In the genomic region with DNA sequence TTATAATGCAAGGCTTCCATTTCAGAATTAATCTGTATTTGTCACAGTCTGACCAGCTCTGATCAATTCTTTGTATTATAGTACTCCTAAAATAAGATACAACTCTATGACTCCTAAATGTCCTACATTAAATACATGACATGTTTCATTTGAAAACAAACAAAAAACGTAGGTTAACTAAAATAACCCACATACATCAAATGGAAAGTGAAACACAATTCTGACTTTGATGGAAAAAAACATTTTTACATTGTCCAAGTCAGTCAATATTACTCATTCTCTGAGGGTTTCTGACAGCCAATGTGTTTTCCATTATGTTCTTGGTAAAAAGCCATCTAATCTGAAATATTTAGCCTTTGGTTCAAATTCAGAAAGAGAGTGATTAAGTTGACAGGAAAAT, we compare ENCODE assay signal across 15 cellular contexts. TPM values are rescaled to one million over a fixed set of nuclear protein-coding genes. Genes with fewer than 3 reads are reported as not detected.
A peak's percentile ranks its signal among the peaks of the same experiment; 100 is the strongest.
DNase-seq lines count a peak whose midpoint lies in the region; ATAC-seq and TF ChIP-seq lines count a peak whose summit lies in the region.
"Had no signal": no experiment of that assay in that cellular context is flagged by ENCODE, and none has a peak within 500 bp of the region (broad histone marks: within the 10 kb centered on the region; RNA-seq: fewer than 3 reads in every experiment).

No MANE protein-coding gene starts in this region.

- CTCF ChIA-PET in RWPE1 (lab: Yijun Ruan, JAX): interaction anchor here (0.7 kb wide), 2 partner anchors 103 to 130 kb away, joined by 4 read pairs; no protein-coding TSS in a partner anchor

- peak overlapping the region; percentile 63 for H3K27ac ChIP-seq in RWPE1
- H3K27ac ChIP-seq: breast epithelium, esophagus muscularis mucosa, ovary had no signal

- ATAC-seq in GM21723 (IDR thresholded peaks at IDR 0.05; ENCODE audit: unreplicated experiment): peak; percentile 62
- ATAC-seq in GM18505 (IDR thresholded peaks at IDR 0.05; ENCODE audit: unreplicated experiment): no peak
- ATAC-seq in HG02763 (IDR thresholded peaks at IDR 0.05; ENCODE audit: unreplicated experiment): no peak
- ATAC-seq: left colon had no signal

- peak; percentile 41 for DNase-seq in GM13976 (ENCODE audit: low spot score)
- no peak for DNase-seq in RWPE1 (ENCODE audit: low spot score)
- peak; percentile 23 to 28 (median 27) for DNase-seq in immature natural killer cell
- DNase-seq in GM13977 (ENCODE audit: low spot score): no peak
- no peak for DNase-seq in hypothalamus (lab: John Stamatoyannopoulos, UW)
- DNase-seq: activated CD4-positive, alpha-beta T cell treated with anti-CD3 and anti-CD28 coated beads, Interleukin-2, amount 50 U/mL, for 1 hour; left colon; ovary; Right ventricle myocardium superior; stimulated activated CD4-positive, alpha-beta T cell treated with anti-CD3 and anti-CD28 coated beads, Interleukin-4, amount 100 ng/mL, for 24 hours had no signal

- no peaks in the 10 kb centered on the region for H3K36me3 Mint-ChIP-seq in immature natural killer cell

- H3K4me1 Mint-ChIP-seq in immature natural killer cell: peaks cover 22 to 40% of the 10 kb centered on the region in 2 donors

- POLR2A ChIA-PET in RWPE1 (lab: Yijun Ruan, JAX; ENCODE audit: low non-redundant PET): no interaction called here

- in situ Hi-C loops in GM13976 (cut with MboI; ENCODE audit: low sequenced_read_pairs, unreplicated experiment): no loop called here
- in situ Hi-C loops in GM13977 (cut with MboI; ENCODE audit: low pct_unique_long_range_greater_than_20kb, low sequenced_read_pairs, unreplicated experiment): loop anchor here (10.0 kb wide), 1 partner anchor 180 kb away; a partner anchor contains a TSS

- TF ChIP-seq CTCF in GM13976 (IDR thresholded peaks at IDR 0.05; ENCODE audit: borderline replicate concordance, control extremely low read depth, extremely low read depth, insufficient read depth, missing control alignments): no peak
- TF ChIP-seq CTCF in RWPE1 (conservative IDR thresholded peaks at IDR 0.05; ENCODE audit: low read depth): no peak
- TF ChIP-seq CTCF in GM13977 (IDR thresholded peaks at IDR 0.05; ENCODE audit: extremely low read depth, insufficient read depth, missing control alignments): no peak

- TF ChIP-seq POLR2A in GM18505 (IDR thresholded peaks at IDR 0.05; ENCODE audit: borderline replicate concordance, extremely low read depth, insufficient read depth, insufficient read length): no peak

- no peaks in the 10 kb centered on the region for H3K9me3 Mint-ChIP-seq in immature natural killer cell

- H3K27ac Mint-ChIP-seq in immature natural killer cell: peak overlapping the region in 5 of 6 donors; percentile 18 to 85 (median 81)

- no peaks in the 10 kb centered on the region for H3K27me3 Mint-ChIP-seq in immature natural killer cell (ENCODE audit: low read depth in 3 of 3)

- peak overlapping the region in 3 of 5 donors; percentile 50 to 73 (median 60) for H3K4me3 Mint-ChIP-seq in immature natural killer cell

RNA-seq across cellular contexts. Expression of a gene that starts 8.7 kb away (rescaled TPM):
- polyA plus RNA-seq in immature natural killer cell: 10 to 100 TPM; 10.9 to 16.4 (median 11.9) TPM

Comparison
In these comparisons a context has a peak if more than half of its experiments do, and no peak if none do; other contexts are left out.
1. DNase-seq: peak in GM13976 (single experiment) and immature natural killer cell (3 of 3); none in RWPE1 (single experiment), GM13977 (single experiment) and hypothalamus (0 of 51).